ENCODE assay signal across 9 cellular contexts in the genomic region with DNA sequence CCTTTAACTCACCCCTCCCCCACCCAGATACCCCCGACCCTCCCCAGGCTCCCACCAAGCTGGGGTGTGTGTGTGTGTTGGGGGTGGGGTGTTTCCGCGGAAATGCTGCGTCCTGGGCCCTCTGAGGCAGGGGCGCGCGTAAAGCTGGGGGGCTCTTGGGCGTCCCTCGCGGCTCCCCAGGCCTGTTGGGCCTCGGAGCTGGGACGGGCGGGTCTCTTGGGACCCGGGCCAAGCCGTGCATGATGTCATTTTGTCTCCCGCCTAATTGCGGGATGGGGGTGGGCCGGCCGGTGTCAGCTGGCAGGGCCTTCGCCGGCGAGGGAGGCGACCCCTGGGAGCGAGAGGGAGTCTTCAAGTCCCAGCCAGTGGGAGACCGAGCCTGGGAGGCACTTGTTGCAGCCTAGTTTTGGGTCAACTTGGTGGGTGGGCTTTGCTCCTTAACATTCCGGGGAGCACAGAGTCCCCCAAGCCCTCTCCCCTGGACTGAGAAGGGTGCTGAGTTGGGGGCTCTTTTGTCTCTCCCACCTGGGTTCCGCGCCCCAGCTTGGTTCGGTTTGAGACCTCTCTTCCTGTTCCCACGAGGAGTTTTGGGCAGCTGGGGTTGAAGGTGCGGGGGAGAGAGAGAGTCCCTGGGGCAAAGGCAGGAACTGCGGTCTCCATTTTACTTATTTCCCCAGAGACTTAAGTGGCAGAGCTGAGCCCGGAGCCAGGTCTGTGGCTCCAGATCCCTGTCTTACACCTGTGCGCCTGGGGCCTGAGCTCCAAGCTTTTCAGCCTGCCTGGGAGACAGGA. TPM values are rescaled to one million over a fixed set of nuclear protein-coding genes. Genes with fewer than 3 reads are reported as not detected.
DNase-seq lines count a peak whose midpoint lies in the region; ATAC-seq, FAIRE-seq and TF ChIP-seq lines count a peak whose summit lies in the region.
"Had no signal": no experiment of that assay in that cellular context is flagged by ENCODE, and none has a peak within 500 bp of the region (broad histone marks: within the 10 kb centered on the region; RNA-seq: fewer than 3 reads in every experiment).

No MANE protein-coding gene starts in this region.

- peaks cover 12% of the 10 kb centered on the region for H3K4me1 ChIP-seq in CD4-positive, CD25-positive, alpha-beta regulatory T cell (ENCODE audit: control insufficient read depth, insufficient read depth, low read length, poor library complexity, severe bottlenecking)
- H3K4me1 ChIP-seq in RWPE2 (ENCODE audit: insufficient read depth, poor library complexity, severe bottlenecking) (peaks cover 14% of the 10 kb centered on the region), esophagus (ENCODE audit: control insufficient read depth in 2 of 2, insufficient read depth in 2 of 2, low read length in 1 of 2) (peaks cover 7 to 11% of the 10 kb centered on the region in 2 donors), small intestine (ENCODE audit: control insufficient read depth in 2 of 2, insufficient read depth in 1 of 2, low read depth in 1 of 2, low read length in 1 of 2) (peaks cover 3 to 6% of the 10 kb centered on the region in 2 donors)

- peaks cover 0 to 2% (median 0%) of the 10 kb centered on the region in 7 donors for H3K9me3 Mint-ChIP-seq in CD4-positive, CD25-positive, alpha-beta regulatory T cell

- ATAC-seq in CD4-positive, CD25-positive, alpha-beta regulatory T cell (ENCODE audit: low read depth in 2 of 2) = no peak
- peak; percentile 37 for ATAC-seq in GM18517 (IDR thresholded peaks at IDR 0.05; ENCODE audit: unreplicated experiment)
- peak; percentile 19 for ATAC-seq in HG03139 (IDR thresholded peaks at IDR 0.05; ENCODE audit: unreplicated experiment)
- peak; percentile 18 for ATAC-seq in RWPE2 (ENCODE audit: low read depth)

- no peaks in the 10 kb centered on the region for H3K36me3 Mint-ChIP-seq in CD4-positive, CD25-positive, alpha-beta regulatory T cell

- intact Hi-C loops in cardiac septum (cut with DNase I) = no loop called here

- no peak for FAIRE-seq in small intestine (lab: Jason Lieb, UNC)
- FAIRE-seq: TTC549 had no signal

- H3K36me3 ChIP-seq in CD4-positive, CD25-positive, alpha-beta regulatory T cell (ENCODE audit: control insufficient read depth, insufficient read depth, low read length) = no peaks in the 10 kb centered on the region
- peaks cover 29% of the 10 kb centered on the region for H3K36me3 ChIP-seq in RWPE2 (ENCODE audit: low read depth)
- H3K36me3 ChIP-seq in esophagus (ENCODE audit: control insufficient read depth in 2 of 2, insufficient read depth in 2 of 2, low read length in 1 of 2) = no peaks in the 10 kb centered on the region
- H3K36me3 ChIP-seq in small intestine (ENCODE audit: control insufficient read depth in 2 of 2, insufficient read depth in 2 of 2, low read length in 2 of 2) = no peaks in the 10 kb centered on the region

- H3K27me3 ChIP-seq in CD4-positive, CD25-positive, alpha-beta regulatory T cell (ENCODE audit: control insufficient read depth, insufficient read depth, low read length) = no peaks in the 10 kb centered on the region
- H3K27me3 ChIP-seq in RWPE2 (ENCODE audit: insufficient read depth, poor library complexity, severe bottlenecking) (no peaks in the 10 kb centered on the region), esophagus (ENCODE audit: control insufficient read depth in 1 of 2, insufficient read depth in 2 of 2, low read length in 2 of 2) (peaks cover 0 to 2% of the 10 kb centered on the region in 2 donors), small intestine (ENCODE audit: control insufficient read depth in 2 of 2, insufficient read depth in 2 of 2, low read length in 2 of 2) (peaks cover 0 to 3% of the 10 kb centered on the region in 2 donors)

- 6 to 8% methylated on average over 33 to 34 of the region's 34 CpGs for WGBS in esophagus, 2 donors
- WGBS in small intestine, 3 donors = 7 to 11% (median 9%) methylated on average over 23 to 34 of the region's 34 CpGs

- H3K9me3 ChIP-seq in CD4-positive, CD25-positive, alpha-beta regulatory T cell (ENCODE audit: control insufficient read depth in 2 of 2, low read length in 2 of 2) = no peaks in the 10 kb centered on the region
- H3K9me3 ChIP-seq in RWPE2 (ENCODE audit: severe bottlenecking) = no peaks in the 10 kb centered on the region
- H3K9me3 ChIP-seq in esophagus (ENCODE audit: control insufficient read depth in 2 of 2, insufficient read depth in 1 of 2, low read depth in 1 of 2, low read length in 1 of 2) = no peaks in the 10 kb centered on the region
- H3K9me3 ChIP-seq in small intestine (ENCODE audit: control insufficient read depth, low read depth) = no peaks in the 10 kb centered on the region

- peaks cover 0 to 14% (median 5%) of the 10 kb centered on the region in 4 donors for H3K4me1 Mint-ChIP-seq in CD4-positive, CD25-positive, alpha-beta regulatory T cell

- H3K27ac Mint-ChIP-seq in CD4-positive, CD25-positive, alpha-beta regulatory T cell = no peak overlapping the region

- no peak overlapping the region for H3K27ac ChIP-seq in CD4-positive, CD25-positive, alpha-beta regulatory T cell (ENCODE audit: insufficient read depth, low read length, poor library complexity, severe bottlenecking)
- H3K27ac ChIP-seq in RWPE2 (ENCODE audit: poor library complexity, severe bottlenecking) (peak overlapping the region; percentile 49), esophagus (ENCODE audit: low read depth in 2 of 2, low read length in 1 of 2) (no peak overlapping the region), small intestine (ENCODE audit: low read depth in 1 of 2, low read length in 1 of 2) (no peak overlapping the region)

- TF ChIP-seq CTCF in RWPE2 (IDR thresholded peaks at IDR 0.05; ENCODE audit: poor library complexity, severe bottlenecking) = peak; percentile 12

- H3K4me3 ChIP-seq in CD4-positive, CD25-positive, alpha-beta regulatory T cell (ENCODE audit: low read depth, low read length) = no peak overlapping the region
- H3K4me3 ChIP-seq in RWPE2 (ENCODE audit: severe bottlenecking) (peak overlapping the region; percentile 83), esophagus (ENCODE audit: low read depth in 1 of 2, low read length in 2 of 2) (peak overlapping the region; percentile 16 to 45), small intestine (ENCODE audit: low read depth in 1 of 2, low read length in 2 of 2) (peak overlapping the region; percentile 25 to 45)

- H3K27me3 Mint-ChIP-seq in CD4-positive, CD25-positive, alpha-beta regulatory T cell = peaks cover 18% of the 10 kb centered on the region

- peak overlapping the region; percentile 35 to 58 (median 50) for H3K4me3 Mint-ChIP-seq in CD4-positive, CD25-positive, alpha-beta regulatory T cell

- peak in 1 of 3 donors; percentile 18 for DNase-seq in CD4-positive, CD25-positive, alpha-beta regulatory T cell
- DNase-seq in RWPE2 (ENCODE audit: low spot score) = peak; percentile 84
- DNase-seq in small intestine = no peak
- no peak for DNase-seq in KG1 (lab: John Stamatoyannopoulos, UW)
- no peak for DNase-seq in cardiac septum (ENCODE audit: low spot score)

RNA-seq across cellular contexts. Expression of gene MYBL2, which starts 0.6 kb away (rescaled TPM):
- total RNA-seq in CD4-positive, CD25-positive, alpha-beta regulatory T cell = 2.7 TPM
- 1 to 10 TPM; 1.6 to 4.3 (median 3.2) TPM for polyA plus RNA-seq in CD4-positive, CD25-positive, alpha-beta regulatory T cell
- polyA plus RNA-seq in esophagus (10 to 100 TPM in 1 of 2 donors, 1 to 10 TPM in 1; 9.3 to 11.6 TPM), small intestine (10 to 100 TPM in 1 of 3 donors, 1 to 10 TPM in 2; 1.9 to 36.9 (median 2.5) TPM)
- total RNA-seq in cardiac septum = 0.13 TPM

RNA-seq across cellular contexts. Expression of gene GTSF1L, which starts 59.3 kb away (rescaled TPM):
- 1.1 TPM for total RNA-seq in CD4-positive, CD25-positive, alpha-beta regulatory T cell
- polyA plus RNA-seq in CD4-positive, CD25-positive, alpha-beta regulatory T cell = 1 to 10 TPM in 3 of 4 donors, under 1 TPM in 1; 0.98 to 3.0 (median 1.7) TPM
- polyA plus RNA-seq in esophagus (not detected), small intestine (not detected)
- total RNA-seq in cardiac septum = not detected

Comparison
In these comparisons a context has a peak if more than half of its experiments do, and no peak if none do; other contexts are left out.
1. ATAC-seq: peak in GM18517 (single experiment), HG03139 (single experiment) and RWPE2 (single experiment); none in CD4-positive, CD25-positive, alpha-beta regulatory T cell (0 of 2).